8 cellular contexts compared by ENCODE assay signal in genomic region chr14:32200368-32201195, GRCh38. TPM values are rescaled to one million over a fixed set of nuclear protein-coding genes. Genes with fewer than 3 reads are reported as not detected.
DNase-seq lines count a peak whose midpoint lies in the region; ATAC-seq and TF ChIP-seq lines count a peak whose summit lies in the region.

No MANE protein-coding gene starts in this region.

- TF ChIP-seq CTCF in right atrium auricular region (IDR thresholded peaks at IDR 0.05) (no peak), OCI-LY7 (conservative IDR thresholded peaks at IDR 0.05; ENCODE audit: low read length) (no peak)

- no peak for DNase-seq in right atrium auricular region (ENCODE audit: low spot score)
- DNase-seq in left ventricle myocardium superior, result no peak
- peak; percentile 30 for DNase-seq in OCI-LY7 (ENCODE audit: low spot score)
- no peak for DNase-seq in NCI-H1436 treated with DMSO at 0.1 percent for 48 hours (lab: John Stamatoyannopoulos, UW)
- DNase-seq in amygdala (lab: John Stamatoyannopoulos, UW), result no peak
- no peak for DNase-seq in NCI-H2227 treated with DMSO at 0.1 percent for 48 hours (lab: John Stamatoyannopoulos, UW)

- H3K9ac ChIP-seq in rectal smooth muscle tissue (ENCODE audit: low read length), result no peak overlapping the region

- peaks cover 0 to 12% of the 10 kb centered on the region in 2 donors for H3K4me1 ChIP-seq in right atrium auricular region
- H3K4me1 ChIP-seq in OCI-LY7 (ENCODE audit: insufficient read depth, low read length, poor library complexity, severe bottlenecking), result peaks cover 35% of the 10 kb centered on the region
- peaks cover 0 to 2% of the 10 kb centered on the region in 2 donors for H3K4me1 ChIP-seq in esophagus (ENCODE audit: control insufficient read depth in 2 of 2, insufficient read depth in 2 of 2, low read length in 1 of 2)
- H3K4me1 ChIP-seq in rectal smooth muscle tissue (ENCODE audit: control insufficient read depth, insufficient read depth, low read length), result peaks cover 2% of the 10 kb centered on the region

- H3K4me2 ChIP-seq in OCI-LY7 (ENCODE audit: low read length), result peak overlapping the region; percentile 96

- no peaks in the 10 kb centered on the region for H4K20me1 ChIP-seq in OCI-LY7 (ENCODE audit: insufficient read depth, low read length)

- peak overlapping the region; percentile 88 to 94 for H3K27ac ChIP-seq in right atrium auricular region
- H3K27ac ChIP-seq in OCI-LY7 (ENCODE audit: low read depth, low read length, poor library complexity, severe bottlenecking), result peak overlapping the region; percentile 61
- H3K27ac ChIP-seq in esophagus (ENCODE audit: low read depth in 2 of 2, low read length in 1 of 2), result peak overlapping the region in 1 of 2 donors; percentile 90
- peak overlapping the region; percentile 81 for H3K27ac ChIP-seq in rectal smooth muscle tissue (ENCODE audit: low read depth, low read length)

- no peak for ATAC-seq in left ventricle myocardium superior

- BruUV-seq in OCI-LY7 (replicated peaks; lab: Mats Ljungman, UMichigan), result no TSS peak

- intact Hi-C loops in left ventricle myocardium superior (cut with micrococcal nuclease), result loop anchor here (10.0 kb wide), 1 partner anchor 116 kb away; no protein-coding TSS in a partner anchor
- intact Hi-C loops in OCI-LY7 (cut with micrococcal nuclease; ENCODE audit: unreplicated experiment), result loop anchor here (1.0 to 10.0 kb wide), 6 partner anchors 10 to 1638 kb away; partner anchors contain the start of genes DTD2, HECTD1, NUBPL and SCFD1

- POLR2A ChIA-PET in OCI-LY7 (lab: Charles Lee), result interaction anchor here (0.6 to 1.4 kb wide), 3 partner anchors 9 to 144 kb away, joined by 3 to 5 read pairs (median 4); partner anchors contain the start of gene ARHGAP5

- H3K27me3 ChIP-seq in right atrium auricular region, result no peaks in the 10 kb centered on the region
- H3K27me3 ChIP-seq in esophagus (ENCODE audit: control insufficient read depth in 1 of 2, insufficient read depth in 2 of 2, low read length in 2 of 2), result no peaks in the 10 kb centered on the region
- no peaks in the 10 kb centered on the region for H3K27me3 ChIP-seq in rectal smooth muscle tissue (ENCODE audit: control insufficient read depth, insufficient read depth, low read length)

- CTCF ChIA-PET in OCI-LY7 (lab: Charles Lee; ENCODE audit: unreplicated experiment), result no interaction called here

- H3K36me3 ChIP-seq in right atrium auricular region (no peaks in the 10 kb centered on the region), OCI-LY7 (ENCODE audit: insufficient read depth, low read length) (no peaks in the 10 kb centered on the region), esophagus (ENCODE audit: control insufficient read depth in 2 of 2, insufficient read depth in 2 of 2, low read length in 1 of 2) (no peaks in the 10 kb centered on the region), rectal smooth muscle tissue (ENCODE audit: control insufficient read depth, insufficient read depth, low read length) (no peaks in the 10 kb centered on the region)

- 8% methylated on average over 14 of the region's 14 CpGs for WGBS in esophagus, 2 donors

- H3K9me2 ChIP-seq in OCI-LY7 (ENCODE audit: insufficient read depth, low read length), result no peaks in the 10 kb centered on the region

- no peaks in the 10 kb centered on the region for H3K9me3 ChIP-seq in right atrium auricular region
- no peaks in the 10 kb centered on the region for H3K9me3 ChIP-seq in OCI-LY7 (ENCODE audit: low read length)
- no peaks in the 10 kb centered on the region for H3K9me3 ChIP-seq in esophagus (ENCODE audit: control insufficient read depth in 2 of 2, insufficient read depth in 1 of 2, low read depth in 1 of 2, low read length in 1 of 2)

- peak overlapping the region; percentile 97; the same call in 1 of the 2 replicates for H2AFZ ChIP-seq in OCI-LY7 (ENCODE audit: low read length)

- no peaks in the 10 kb centered on the region for H3K79me2 ChIP-seq in OCI-LY7 (ENCODE audit: insufficient read depth, low read depth, low read length)

- H3K4me3 ChIP-seq in right atrium auricular region, result peak overlapping the region; percentile 59 to 66
- peak overlapping the region; percentile 80 for H3K4me3 ChIP-seq in OCI-LY7 (ENCODE audit: low read depth, low read length, poor library complexity, severe bottlenecking)
- H3K4me3 ChIP-seq in esophagus (ENCODE audit: low read depth in 1 of 2, low read length in 2 of 2), result peak overlapping the region; percentile 74 to 81
- H3K4me3 ChIP-seq in rectal smooth muscle tissue (ENCODE audit: low read length), result peak overlapping the region; percentile 96

RNA-seq across cellular contexts. Expression of gene RNU6-7, which starts 1.3 kb away (rescaled TPM):
- total RNA-seq in right atrium auricular region (not detected), left ventricle myocardium superior (not detected), OCI-LY7 (2022) (not detected in 2 replicates)
- total RNA-seq in OCI-LY7 (2014; rRNA removed; shearing (Covaris generic)), result not detected in 2 replicates
- not detected for polyA plus RNA-seq in esophagus

RNA-seq across cellular contexts. Expression of gene RNU6-8, which starts 2.5 kb away (rescaled TPM):
- not detected for total RNA-seq in right atrium auricular region
- total RNA-seq in left ventricle myocardium superior, result not detected
- total RNA-seq in OCI-LY7 (2014; rRNA removed; shearing (Covaris generic)), result not detected in 2 replicates
- not detected in 2 replicates for total RNA-seq in OCI-LY7 (2022)
- polyA plus RNA-seq in esophagus, result not detected
